13 cellular contexts compared by ENCODE assay signal in the genomic region with DNA sequence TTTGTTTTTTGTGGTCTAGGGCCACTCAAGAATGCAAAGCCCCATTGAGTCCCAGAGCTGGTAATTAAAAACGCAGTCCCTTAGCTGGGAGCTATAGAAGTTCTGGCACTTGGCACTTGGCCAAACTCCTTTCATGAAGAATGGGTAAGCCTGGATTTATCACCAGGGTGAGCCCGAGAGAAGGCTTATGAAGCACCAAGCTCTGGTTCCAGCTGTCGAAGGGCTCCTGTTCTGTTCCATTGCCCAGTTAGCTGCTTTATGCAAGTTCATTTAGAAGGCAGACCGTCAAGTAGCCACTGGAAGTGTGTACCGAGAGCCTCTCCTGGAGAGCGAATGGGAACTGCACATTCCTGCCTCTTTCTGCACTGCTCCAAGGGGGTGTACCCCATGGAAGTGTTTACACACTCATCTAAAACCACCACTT. TPM values are rescaled to one million over a fixed set of nuclear protein-coding genes. Genes with fewer than 3 reads are reported as not detected.
DNase-seq lines count a peak whose midpoint lies in the region; ATAC-seq, FAIRE-seq and TF ChIP-seq lines count a peak whose summit lies in the region.
"Had no signal": no experiment of that assay in that cellular context is flagged by ENCODE, and none has a peak within 500 bp of the region (broad histone marks: within the 10 kb centered on the region; RNA-seq: fewer than 3 reads in every experiment).

No MANE protein-coding gene starts in this region.

- H3K4me3 Mint-ChIP-seq in activated T-cell treated with anti-CD3 and anti-CD28 coated beads, Interleukin-2, amount 50 U/mL, for 4 hours: no peak overlapping the region
- H3K4me3 Mint-ChIP-seq: CD8-positive, alpha-beta T cell had no signal

- DNase-seq in DMS 273 treated with DMSO at 0.1 percent for 48 hours (lab: John Stamatoyannopoulos, UW): peak; percentile 42
- DNase-seq in NCI-H128 (lab: John Stamatoyannopoulos, UW; ENCODE audit: unreplicated experiment): peak; percentile 39
- DNase-seq in SHP77 (lab: John Stamatoyannopoulos, UW): peak; percentile 92 to 93
- DNase-seq in left kidney (ENCODE audit: low read depth, low spot score): peak; percentile 83
- DNase-seq in GM12891 (ENCODE audit: insufficient read length, low spot score): no peak
- DNase-seq in activated T-cell treated with anti-CD3 and anti-CD28 coated beads, Interleukin-2, amount 50 U/mL, for 4 hours: no peak
- no peak for DNase-seq in H7
- DNase-seq in GM19239 (ENCODE audit: insufficient read length, low spot score): no peak
- DNase-seq: CD8-positive, alpha-beta T cell had no signal

- peaks cover 17% of the 10 kb centered on the region for H3K9me3 Mint-ChIP-seq in activated T-cell treated with anti-CD3 and anti-CD28 coated beads, Interleukin-2, amount 50 U/mL, for 4 hours

- H3K4me1 Mint-ChIP-seq in activated T-cell treated with anti-CD3 and anti-CD28 coated beads, Interleukin-2, amount 50 U/mL, for 4 hours (ENCODE audit: low read depth): no peaks in the 10 kb centered on the region

- H3K4me3 ChIP-seq in H7 (ENCODE audit: insufficient read depth, low read depth, low read length): no peak overlapping the region
- H3K4me3 ChIP-seq: gastrocnemius medialis, SJSA1 had no signal

- FAIRE-seq in GM12891 (lab: Jason Lieb, UNC) (no peak), GM19239 (lab: Jason Lieb, UNC) (no peak)

- peaks cover 1% of the 10 kb centered on the region; the same call in 1 of the 2 replicates for H3K27me3 ChIP-seq in H7 (ENCODE audit: control insufficient read depth, insufficient read depth, low read length)
- H3K27me3 ChIP-seq: gastrocnemius medialis had no signal

- ATAC-seq in activated T-cell treated with anti-CD3 and anti-CD28 coated beads, Interleukin-2, amount 50 U/mL, for 4 hours: no peak
- ATAC-seq: CD8-positive, alpha-beta T cell had no signal

- peaks cover 27% of the 10 kb centered on the region for H3K27me3 Mint-ChIP-seq in activated T-cell treated with anti-CD3 and anti-CD28 coated beads, Interleukin-2, amount 50 U/mL, for 4 hours (ENCODE audit: low read depth)

- H3K36me3 ChIP-seq in H7 (replicated peaks; ENCODE audit: control insufficient read depth, insufficient read depth, low read length): no peaks in the 10 kb centered on the region
- H3K36me3 ChIP-seq: gastrocnemius medialis, SJSA1 had no signal

- no peak for TF ChIP-seq POLR2A in GM12891 (IDR thresholded peaks at IDR 0.05; ENCODE audit: low read depth, low read length)

- no peaks in the 10 kb centered on the region for H3K36me3 Mint-ChIP-seq in activated T-cell treated with anti-CD3 and anti-CD28 coated beads, Interleukin-2, amount 50 U/mL, for 4 hours (ENCODE audit: insufficient read depth)
- H3K36me3 Mint-ChIP-seq: CD8-positive, alpha-beta T cell had no signal

TF ChIP-seq in GM12891, 5 proteins besides CTCF, POLR2A, EP300 and RAD21:
- TF ChIP-seq POU2F2 (IDR thresholded peaks at IDR 0.05; ENCODE audit: low read depth, low read length) (no peak), TAF1 (IDR thresholded peaks at IDR 0.05; ENCODE audit: low read depth, low read length) (no peak), PAX5 (IDR thresholded peaks at IDR 0.05; ENCODE audit: insufficient read depth, low read length, severe bottlenecking) (no peak), SPI1 (IDR thresholded peaks at IDR 0.05; ENCODE audit: low read depth, low read length) (no peak), POLR2AphosphoS5 (IDR thresholded peaks at IDR 0.05; ENCODE audit: low read depth, low read length) (no peak)
TF ChIP-seq in GM12891: peak in this region for 0.

RNA-seq across cellular contexts. Expression of gene ECEL1, which starts 14.2 kb away (rescaled TPM):
- not detected for polyA plus RNA-seq in GM12891 (2012; ENCODE audit: low read depth, missing spikeins)
- under 1 TPM; 0.16 to 0.20 (median 0.19) TPM for total RNA-seq in activated T-cell treated with anti-CD3 and anti-CD28 coated beads, Interleukin-2, amount 50 U/mL, for 4 hours
- 12.5 and 17.2 TPM in 2 replicates for total RNA-seq in H7 (2014; rRNA removed; shearing (Covaris generic))
- total RNA-seq: CD8-positive, alpha-beta T cell; lung microvascular endothelial cell; SJSA1 had no signal

RNA-seq across cellular contexts. Expression of gene ALPI, which starts 17.5 kb away (rescaled TPM):
- not detected for polyA plus RNA-seq in GM12891 (2012; ENCODE audit: low read depth, missing spikeins)
- not detected for total RNA-seq in activated T-cell treated with anti-CD3 and anti-CD28 coated beads, Interleukin-2, amount 50 U/mL, for 4 hours
- total RNA-seq in H7 (2014; rRNA removed; shearing (Covaris generic)): 0.10 TPM in 1 of 2 replicates, not detected in the other
- total RNA-seq: CD8-positive, alpha-beta T cell; gastrocnemius medialis; lung microvascular endothelial cell; SJSA1; skeletal muscle tissue had no signal

RNA-seq across cellular contexts. Expression of gene PRSS56, which starts 46.7 kb away (rescaled TPM):
- not detected for polyA plus RNA-seq in GM12891 (2012; ENCODE audit: low read depth, missing spikeins)
- total RNA-seq in activated T-cell treated with anti-CD3 and anti-CD28 coated beads, Interleukin-2, amount 50 U/mL, for 4 hours: not detected
- not detected in 2 replicates for total RNA-seq in H7 (2014; rRNA removed; shearing (Covaris generic))
- total RNA-seq: CD8-positive, alpha-beta T cell; lung microvascular endothelial cell; SJSA1 had no signal

RNA-seq across cellular contexts. Expression of gene CHRND, which starts 52.5 kb away (rescaled TPM):
- polyA plus RNA-seq in GM12891 (2012; ENCODE audit: low read depth, missing spikeins): not detected
- total RNA-seq in activated T-cell treated with anti-CD3 and anti-CD28 coated beads, Interleukin-2, amount 50 U/mL, for 4 hours: not detected
- total RNA-seq in H7 (2014; rRNA removed; shearing (Covaris generic)): not detected in 2 replicates
- total RNA-seq: CD8-positive, alpha-beta T cell; lung microvascular endothelial cell; SJSA1 had no signal

Comparison
In these comparisons a context has a peak if more than half of its experiments do, and no peak if none do; other contexts are left out.
1. DNase-seq: peak in DMS 273 treated with DMSO at 0.1 percent for 48 hours (single experiment), NCI-H128 (single experiment), SHP77 (2 of 2) and left kidney (single experiment); none in GM12891 (single experiment), activated T-cell treated with anti-CD3 and anti-CD28 coated beads, Interleukin-2, amount 50 U/mL, for 4 hours (single experiment), H7 (single experiment) and GM19239 (single experiment).
2. RNA of gene ECEL1, which starts 14.2 kb away (total RNA-seq): 12.5 to 17.2 TPM in H7; 0.16 to 0.20 TPM in activated T-cell treated with anti-CD3 and anti-CD28 coated beads, Interleukin-2, amount 50 U/mL, for 4 hours; every median in the first group is over 10 times any median in the second.